In the genomic region with DNA sequence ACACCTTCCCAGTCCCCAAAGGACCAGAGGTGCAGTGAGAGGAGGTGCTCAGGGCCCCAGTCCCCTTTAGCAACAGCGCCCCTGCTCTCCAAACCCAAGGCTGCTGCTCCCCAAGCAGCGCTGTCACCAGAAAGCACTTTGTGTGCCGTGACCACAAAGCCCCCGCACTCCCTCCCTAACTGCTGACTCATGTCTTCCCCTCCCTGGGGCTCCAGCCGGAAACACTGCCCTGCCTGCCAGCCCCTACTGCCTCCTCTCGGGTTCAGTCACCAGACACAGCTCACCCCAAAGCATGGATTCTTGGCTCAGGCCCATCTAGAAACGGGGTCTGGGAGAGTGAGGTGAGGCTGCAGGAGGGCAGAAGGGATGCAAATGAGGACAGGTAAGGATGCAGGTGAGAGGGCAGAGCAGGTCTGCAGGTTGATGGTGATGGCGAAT, we compare ENCODE assay signal across 1 cellular context.
TF ChIP-seq lines count a peak whose summit lies in the region.

No MANE protein-coding gene starts in this region.

TF ChIP-seq in K562, 482 proteins besides CTCF, POLR2A, EP300 and RAD21 (continued from another document and continues in another):
- TF ChIP-seq, protein P1, sequence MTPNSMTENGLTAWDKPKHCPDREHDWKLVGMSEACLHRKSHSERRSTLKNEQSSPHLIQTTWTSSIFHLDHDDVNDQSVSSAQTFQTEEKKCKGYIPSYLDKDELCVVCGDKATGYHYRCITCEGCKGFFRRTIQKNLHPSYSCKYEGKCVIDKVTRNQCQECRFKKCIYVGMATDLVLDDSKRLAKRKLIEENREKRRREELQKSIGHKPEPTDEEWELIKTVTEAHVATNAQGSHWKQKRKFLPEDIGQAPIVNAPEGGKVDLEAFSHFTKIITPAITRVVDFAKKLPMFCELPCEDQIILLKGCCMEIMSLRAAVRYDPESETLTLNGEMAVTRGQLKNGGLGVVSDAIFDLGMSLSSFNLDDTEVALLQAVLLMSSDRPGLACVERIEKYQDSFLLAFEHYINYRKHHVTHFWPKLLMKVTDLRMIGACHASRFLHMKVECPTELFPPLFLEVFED (CRISPR knock-in tag; conservative IDR thresholded peaks at IDR 0.05) = no peak
- peak; percentile 13 for TF ChIP-seq ZFP36 (IDR thresholded peaks at IDR 0.05; ENCODE audit: low read depth, low read length, partially characterized antibody)
- TF ChIP-seq TOE1 (IDR thresholded peaks at IDR 0.05; ENCODE audit: borderline replicate concordance) = peak; percentile 48; the same call in 1 of the 2 replicates
- no peak for TF ChIP-seq TOE1 (CRISPR knock-in tag; IDR thresholded peaks at IDR 0.05; ENCODE audit: borderline replicate concordance, low read depth)
- no peak for TF ChIP-seq RUNX1 (IDR thresholded peaks at IDR 0.05; ENCODE audit: low read depth)
- TF ChIP-seq FOXM1 (IDR thresholded peaks at IDR 0.05; ENCODE audit: low read depth) = no peak
- no peak for TF ChIP-seq FOXM1 (CRISPR knock-in tag; IDR thresholded peaks at IDR 0.05; ENCODE audit: low read depth)
- TF ChIP-seq ATF7 (IDR thresholded peaks at IDR 0.05) = peak; percentile 58; the same call in 1 of the 2 replicates
- no peak; the same call in 1 of the 2 replicates for TF ChIP-seq MTA2 (IDR thresholded peaks at IDR 0.05; ENCODE audit: low read depth)
- no peak for TF ChIP-seq ZNF436 (CRISPR knock-in tag; IDR thresholded peaks at IDR 0.05)
- TF ChIP-seq PCBP1 (IDR thresholded peaks at IDR 0.05; ENCODE audit: low read depth, low read length, poor library complexity, severe bottlenecking) = no peak
- TF ChIP-seq LEF1 (IDR thresholded peaks at IDR 0.05) = 0 out of 2 replicates have a peak, but pooled peaks have one; percentile 31
- TF ChIP-seq YBX1 (IDR thresholded peaks at IDR 0.05) = no peak
- TF ChIP-seq POLR2B (IDR thresholded peaks at IDR 0.05; ENCODE audit: low read depth, partially characterized antibody) = no peak
- TF ChIP-seq DACH1 (IDR thresholded peaks at IDR 0.05; ENCODE audit: partially characterized antibody) = no peak
- 0 out of 2 replicates have a peak, but pooled peaks have one; percentile 11 for TF ChIP-seq CHD2 (IDR thresholded peaks at IDR 0.05; ENCODE audit: low read depth, low read length)
- no peak for TF ChIP-seq MYBL2 (IDR thresholded peaks at IDR 0.05; ENCODE audit: low read depth)
- no peak for TF ChIP-seq MYBL2 (CRISPR knock-in tag; IDR thresholded peaks at IDR 0.05; ENCODE audit: borderline replicate concordance)
- TF ChIP-seq ETV1 (tag; conservative IDR thresholded peaks at IDR 0.05; ENCODE audit: low read depth) = peak; percentile 84
- no peak for TF ChIP-seq NCOA2 (IDR thresholded peaks at IDR 0.05; ENCODE audit: partially characterized antibody in 2 of 2)
- TF ChIP-seq, protein P2, sequence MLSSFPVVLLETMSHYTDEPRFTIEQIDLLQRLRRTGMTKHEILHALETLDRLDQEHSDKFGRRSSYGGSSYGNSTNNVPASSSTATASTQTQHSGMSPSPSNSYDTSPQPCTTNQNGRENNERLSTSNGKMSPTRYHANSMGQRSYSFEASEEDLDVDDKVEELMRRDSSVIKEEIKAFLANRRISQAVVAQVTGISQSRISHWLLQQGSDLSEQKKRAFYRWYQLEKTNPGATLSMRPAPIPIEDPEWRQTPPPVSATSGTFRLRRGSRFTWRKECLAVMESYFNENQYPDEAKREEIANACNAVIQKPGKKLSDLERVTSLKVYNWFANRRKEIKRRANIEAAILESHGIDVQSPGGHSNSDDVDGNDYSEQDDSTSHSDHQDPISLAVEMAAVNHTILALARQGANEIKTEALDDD (IDR thresholded peaks at IDR 0.05) = no peak
- TF ChIP-seq ILF3 (IDR thresholded peaks at IDR 0.05; ENCODE audit: borderline replicate concordance) = no peak
- peak; percentile 23 for TF ChIP-seq CCNT2 (IDR thresholded peaks at IDR 0.05; ENCODE audit: borderline replicate concordance, extremely low read depth, insufficient read length, low read depth, low read length)
- peak; percentile 91; the same call in 1 of the 2 replicates for TF ChIP-seq ESRRA (IDR thresholded peaks at IDR 0.05; ENCODE audit: borderline replicate concordance, low read depth)
- TF ChIP-seq XRCC5 (IDR thresholded peaks at IDR 0.05; ENCODE audit: low read depth, low read length) = peak; percentile 70; the same call in 1 of the 2 replicates
- TF ChIP-seq ATF3 (IDR thresholded peaks at IDR 0.05) = peak; percentile 84
- TF ChIP-seq ATF3 (CRISPR knock-in tag; conservative IDR thresholded peaks at IDR 0.05) = no peak; the same call in 1 of the 2 replicates
- peak; percentile 92 for TF ChIP-seq MAFF (IDR thresholded peaks at IDR 0.05; ENCODE audit: low read length)
- TF ChIP-seq, protein P3, sequence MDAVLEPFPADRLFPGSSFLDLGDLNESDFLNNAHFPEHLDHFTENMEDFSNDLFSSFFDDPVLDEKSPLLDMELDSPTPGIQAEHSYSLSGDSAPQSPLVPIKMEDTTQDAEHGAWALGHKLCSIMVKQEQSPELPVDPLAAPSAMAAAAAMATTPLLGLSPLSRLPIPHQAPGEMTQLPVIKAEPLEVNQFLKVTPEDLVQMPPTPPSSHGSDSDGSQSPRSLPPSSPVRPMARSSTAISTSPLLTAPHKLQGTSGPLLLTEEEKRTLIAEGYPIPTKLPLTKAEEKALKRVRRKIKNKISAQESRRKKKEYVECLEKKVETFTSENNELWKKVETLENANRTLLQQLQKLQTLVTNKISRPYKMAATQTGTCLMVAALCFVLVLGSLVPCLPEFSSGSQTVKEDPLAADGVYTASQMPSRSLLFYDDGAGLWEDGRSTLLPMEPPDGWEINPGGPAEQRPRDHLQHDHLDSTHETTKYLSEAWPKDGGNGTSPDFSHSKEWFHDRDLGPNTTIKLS (IDR thresholded peaks at IDR 0.05; ENCODE audit: borderline replicate concordance, low read depth) = 0 out of 2 replicates have a peak, but pooled peaks have one; percentile 26
- no peak for TF ChIP-seq PHTF2 (CRISPR knock-in tag; IDR thresholded peaks at IDR 0.05)
- TF ChIP-seq SMC3 (conservative IDR thresholded peaks at IDR 0.05; ENCODE audit: insufficient read depth, low read depth, low read length) = no peak
- TF ChIP-seq, protein P4, sequence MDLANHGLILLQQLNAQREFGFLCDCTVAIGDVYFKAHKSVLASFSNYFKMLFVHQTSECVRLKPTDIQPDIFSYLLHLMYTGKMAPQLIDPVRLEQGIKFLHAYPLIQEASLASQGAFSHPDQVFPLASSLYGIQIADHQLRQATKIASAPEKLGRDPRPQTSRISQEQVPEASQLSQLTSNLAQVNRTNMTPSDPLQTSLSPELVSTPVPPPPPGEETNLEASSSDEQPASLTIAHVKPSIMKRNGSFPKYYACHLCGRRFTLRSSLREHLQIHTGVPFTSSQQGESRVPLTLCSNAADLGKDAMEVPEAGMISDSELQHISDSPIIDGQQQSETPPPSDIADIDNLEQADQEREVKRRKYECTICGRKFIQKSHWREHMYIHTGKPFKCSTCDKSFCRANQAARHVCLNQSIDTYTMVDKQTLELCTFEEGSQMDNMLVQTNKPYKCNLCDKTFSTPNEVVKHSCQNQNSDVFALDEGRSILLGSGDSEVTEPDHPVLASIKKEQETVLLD (IDR thresholded peaks at IDR 0.05) = 0 out of 2 replicates have a peak, but pooled peaks have one; percentile 66
- no peak for TF ChIP-seq ZNF174 (CRISPR knock-in tag; IDR thresholded peaks at IDR 0.05)
- no peak for TF ChIP-seq KDM1A (IDR thresholded peaks at IDR 0.05)
- TF ChIP-seq DLX4 (CRISPR knock-in tag; IDR thresholded peaks at IDR 0.05) = no peak
- TF ChIP-seq E2F5 (CRISPR knock-in tag; IDR thresholded peaks at IDR 0.05) = no peak
- TF ChIP-seq, protein P5, sequence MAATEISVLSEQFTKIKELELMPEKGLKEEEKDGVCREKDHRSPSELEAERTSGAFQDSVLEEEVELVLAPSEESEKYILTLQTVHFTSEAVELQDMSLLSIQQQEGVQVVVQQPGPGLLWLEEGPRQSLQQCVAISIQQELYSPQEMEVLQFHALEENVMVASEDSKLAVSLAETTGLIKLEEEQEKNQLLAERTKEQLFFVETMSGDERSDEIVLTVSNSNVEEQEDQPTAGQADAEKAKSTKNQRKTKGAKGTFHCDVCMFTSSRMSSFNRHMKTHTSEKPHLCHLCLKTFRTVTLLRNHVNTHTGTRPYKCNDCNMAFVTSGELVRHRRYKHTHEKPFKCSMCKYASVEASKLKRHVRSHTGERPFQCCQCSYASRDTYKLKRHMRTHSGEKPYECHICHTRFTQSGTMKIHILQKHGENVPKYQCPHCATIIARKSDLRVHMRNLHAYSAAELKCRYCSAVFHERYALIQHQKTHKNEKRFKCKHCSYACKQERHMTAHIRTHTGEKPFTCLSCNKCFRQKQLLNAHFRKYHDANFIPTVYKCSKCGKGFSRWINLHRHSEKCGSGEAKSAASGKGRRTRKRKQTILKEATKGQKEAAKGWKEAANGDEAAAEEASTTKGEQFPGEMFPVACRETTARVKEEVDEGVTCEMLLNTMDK (IDR thresholded peaks at IDR 0.05; ENCODE audit: borderline replicate concordance, insufficient read depth, low read depth, low read length, poor library complexity, severe bottlenecking) = no peak
- no peak for TF ChIP-seq GTF2F1 (IDR thresholded peaks at IDR 0.05; ENCODE audit: low read depth, low read length)
- no peak for TF ChIP-seq ZNF507 (tag; conservative IDR thresholded peaks at IDR 0.05)
- no peak for TF ChIP-seq STAG1 (CRISPR knock-in tag; IDR thresholded peaks at IDR 0.05; ENCODE audit: borderline replicate concordance)
- TF ChIP-seq HBP1 (CRISPR knock-in tag; IDR thresholded peaks at IDR 0.05) = no peak
- no peak for TF ChIP-seq NR3C1 (CRISPR knock-in tag; IDR thresholded peaks at IDR 0.05)
- no peak for TF ChIP-seq HNRNPK (IDR thresholded peaks at IDR 0.05; ENCODE audit: low read depth, low read length, poor library complexity, severe bottlenecking)
- no peak for TF ChIP-seq ZNF184 (CRISPR knock-in tag; IDR thresholded peaks at IDR 0.05)
- TF ChIP-seq MCM3 (IDR thresholded peaks at IDR 0.05) = no peak
- TF ChIP-seq CBFB (CRISPR knock-in tag; IDR thresholded peaks at IDR 0.05) = peak; percentile 89
- no peak for TF ChIP-seq TAF9B (IDR thresholded peaks at IDR 0.05; ENCODE audit: partially characterized antibody)
- no peak for TF ChIP-seq JUNB (CRISPR knock-in tag; conservative IDR thresholded peaks at IDR 0.05)
- TF ChIP-seq HDAC1 (IDR thresholded peaks at IDR 0.05) = peak in 1 of 2 experiments; percentile 78; a peak in 2 of 4 replicates
- no peak for TF ChIP-seq ZNF583 (CRISPR knock-in tag; IDR thresholded peaks at IDR 0.05)
- TF ChIP-seq SOX6 (IDR thresholded peaks at IDR 0.05) = peak; percentile 66
- no peak for TF ChIP-seq POLR2G (IDR thresholded peaks at IDR 0.05; ENCODE audit: low read depth, low read length)
- no peak for TF ChIP-seq ZNF695 (CRISPR knock-in tag; IDR thresholded peaks at IDR 0.05)
- TF ChIP-seq POLR3G (IDR thresholded peaks at IDR 0.05; ENCODE audit: extremely low read depth, insufficient read length, insufficient replicate concordance) = no peak
- TF ChIP-seq, protein P6, sequence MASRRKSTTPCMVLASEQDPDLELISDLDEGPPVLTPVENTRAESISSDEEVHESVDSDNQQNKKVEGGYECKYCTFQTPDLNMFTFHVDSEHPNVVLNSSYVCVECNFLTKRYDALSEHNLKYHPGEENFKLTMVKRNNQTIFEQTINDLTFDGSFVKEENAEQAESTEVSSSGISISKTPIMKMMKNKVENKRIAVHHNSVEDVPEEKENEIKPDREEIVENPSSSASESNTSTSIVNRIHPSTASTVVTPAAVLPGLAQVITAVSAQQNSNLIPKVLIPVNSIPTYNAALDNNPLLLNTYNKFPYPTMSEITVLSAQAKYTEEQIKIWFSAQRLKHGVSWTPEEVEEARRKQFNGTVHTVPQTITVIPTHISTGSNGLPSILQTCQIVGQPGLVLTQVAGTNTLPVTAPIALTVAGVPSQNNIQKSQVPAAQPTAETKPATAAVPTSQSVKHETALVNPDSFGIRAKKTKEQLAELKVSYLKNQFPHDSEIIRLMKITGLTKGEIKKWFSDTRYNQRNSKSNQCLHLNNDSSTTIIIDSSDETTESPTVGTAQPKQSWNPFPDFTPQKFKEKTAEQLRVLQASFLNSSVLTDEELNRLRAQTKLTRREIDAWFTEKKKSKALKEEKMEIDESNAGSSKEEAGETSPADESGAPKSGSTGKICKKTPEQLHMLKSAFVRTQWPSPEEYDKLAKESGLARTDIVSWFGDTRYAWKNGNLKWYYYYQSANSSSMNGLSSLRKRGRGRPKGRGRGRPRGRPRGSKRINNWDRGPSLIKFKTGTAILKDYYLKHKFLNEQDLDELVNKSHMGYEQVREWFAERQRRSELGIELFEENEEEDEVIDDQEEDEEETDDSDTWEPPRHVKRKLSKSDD (conservative IDR thresholded peaks at IDR 0.05; ENCODE audit: low read length) = no peak
- TF ChIP-seq TAF1 (IDR thresholded peaks at IDR 0.05; ENCODE audit: control insufficient read depth, extremely low read depth, insufficient read depth, low read length, severe bottlenecking) = no peak
